In genomic region chrX:77652095-77652494, GRCh38 we compare ENCODE assay signal across 23 cellular contexts.
"Had no signal": no experiment of that assay in that cellular context is flagged by ENCODE, and none has a peak within 500 bp of the region (broad histone marks: within the 10 kb centered on the region; RNA-seq: fewer than 3 reads in every experiment).

No MANE protein-coding gene starts in this region.

- DNase-seq: dermis blood vessel endothelial cell; dorsolateral prefrontal cortex; effector CD4-positive, alpha-beta T cell; effector memory CD4-positive, alpha-beta T cell; erythroblast; esophagus squamous epithelium; foreskin fibroblast; foreskin melanocyte; gastrocnemius medialis; glutamatergic neuron; head of caudate nucleus; heart right ventricle; hippocampal formation; left cardiac atrium; left lung; left ventricle myocardium superior; lower lobe of right lung; mesenchymal stem cell; mucosa of descending colon; naive B cell; naive thymus-derived CD8-positive, alpha-beta T cell had no signal

- H3K9me3 Mint-ChIP-seq: naive thymus-derived CD8-positive, alpha-beta T cell had no signal

- H3K27ac Mint-ChIP-seq: mesothelial cell of epicardium; naive thymus-derived CD8-positive, alpha-beta T cell had no signal

- ATAC-seq: esophagus mucosa; gastrocnemius medialis; heart right ventricle; left cardiac atrium; left lung; left ventricle myocardium superior; lower lobe of right lung; mucosa of descending colon; naive thymus-derived CD8-positive, alpha-beta T cell had no signal

- H3K27me3 Mint-ChIP-seq: naive B cell; naive thymus-derived CD8-positive, alpha-beta T cell had no signal

- H3K4me3 Mint-ChIP-seq: mesothelial cell of epicardium, naive B cell had no signal
